9 cellular contexts compared by ENCODE assay signal in the genomic region with DNA sequence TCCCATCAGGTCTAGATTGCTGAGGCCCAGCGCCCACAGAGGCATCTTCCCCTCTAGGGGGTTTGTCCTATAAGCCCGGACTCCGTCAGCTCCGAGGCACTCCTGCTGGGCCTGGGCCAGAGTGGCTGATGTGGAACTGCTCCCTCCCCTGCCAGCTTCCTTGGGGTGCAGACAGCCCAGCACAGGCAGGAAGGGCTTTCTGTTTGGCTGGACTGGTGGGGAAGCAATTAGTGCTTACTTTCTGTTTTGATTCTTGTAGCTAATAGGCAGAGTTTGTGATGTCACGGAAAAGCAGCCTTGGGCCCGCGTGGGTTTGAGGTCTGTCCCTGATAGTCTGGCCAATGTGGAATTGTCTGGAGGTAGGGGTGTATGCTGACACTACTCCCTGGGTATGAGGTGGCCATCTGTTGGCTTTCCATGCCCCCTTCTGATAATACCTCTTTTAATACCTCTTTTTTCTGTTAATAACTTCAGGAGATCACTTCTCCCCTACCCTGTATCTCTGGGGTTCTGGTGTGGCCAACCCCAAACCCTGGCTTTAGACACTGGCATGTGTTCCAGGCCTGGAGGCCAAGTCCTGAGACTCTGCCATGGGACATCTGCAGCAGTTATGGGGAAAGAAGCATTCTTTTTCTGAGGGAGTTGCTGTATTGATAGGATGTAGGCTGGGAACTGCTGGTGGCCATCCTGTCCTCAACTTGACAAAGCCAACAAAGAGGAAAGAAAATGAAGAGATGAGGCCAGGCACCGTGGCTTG.
DNase-seq lines count a peak whose midpoint lies in the region; ATAC-seq, FAIRE-seq and TF ChIP-seq lines count a peak whose summit lies in the region.
"Had no signal": no experiment of that assay in that cellular context is flagged by ENCODE, and none has a peak within 500 bp of the region (broad histone marks: within the 10 kb centered on the region; RNA-seq: fewer than 3 reads in every experiment).

No MANE protein-coding gene starts in this region.

- H3K27me3 ChIP-seq in GM12878 (replicated peaks in 1 of 2; ENCODE audit: control insufficient read depth in 2 of 2, insufficient read depth in 2 of 2, low read length in 1 of 2), result no peaks in the 10 kb centered on the region; a peak in 1 of 4 replicates
- no peaks in the 10 kb centered on the region for H3K27me3 ChIP-seq in vagina

- peaks cover 6% of the 10 kb centered on the region for H3K27me3 Mint-ChIP-seq in activated CD8-positive, alpha-beta memory T cell treated with anti-CD3 and anti-CD28 coated beads, Interleukin-2, amount 10 ng/mL, durations not matched to agents 7 days and 5 days
- H3K27me3 Mint-ChIP-seq in memory B cell, result no peaks in the 10 kb centered on the region
- H3K27me3 Mint-ChIP-seq in effector memory CD8-positive, alpha-beta T cell, result peaks cover 0 to 31% of the 10 kb centered on the region in 2 donors
- H3K27me3 Mint-ChIP-seq: activated naive CD8-positive, alpha-beta T cell had no signal

- H4K20me1 ChIP-seq in GM12878 (ENCODE audit: control insufficient read depth, insufficient read depth), result no peaks in the 10 kb centered on the region

- BruUV-seq in GM12878 (replicated peaks; lab: Mats Ljungman, UMichigan), result no TSS peak

- POLR2A ChIA-PET in GM12878 (lab: Charles Lee), result interaction anchor here (1.2 to 1.7 kb wide), 2 partner anchors 10 to 47 kb away, joined by 5 to 7 read pairs; no protein-coding TSS in a partner anchor

- H3K4me3 ChIP-seq in GM12878, result no peak overlapping the region
- H3K4me3 ChIP-seq in vagina, result peak overlapping the region in 1 of 2 donors; percentile 14

- peaks cover 7% of the 10 kb centered on the region for H3K4me1 Mint-ChIP-seq in activated CD8-positive, alpha-beta memory T cell treated with anti-CD3 and anti-CD28 coated beads, Interleukin-2, amount 10 ng/mL, durations not matched to agents 7 days and 5 days
- peaks cover 15% of the 10 kb centered on the region for H3K4me1 Mint-ChIP-seq in memory B cell
- peaks cover 0 to 13% of the 10 kb centered on the region in 2 donors for H3K4me1 Mint-ChIP-seq in effector memory CD8-positive, alpha-beta T cell (ENCODE audit: low read depth in 2 of 2)

- H3K9me3 Mint-ChIP-seq in activated CD8-positive, alpha-beta memory T cell treated with anti-CD3 and anti-CD28 coated beads, Interleukin-2, amount 10 ng/mL, durations not matched to agents 7 days and 5 days (ENCODE audit: low read depth), result no peaks in the 10 kb centered on the region
- no peaks in the 10 kb centered on the region for H3K9me3 Mint-ChIP-seq in memory B cell
- H3K9me3 Mint-ChIP-seq in effector memory CD8-positive, alpha-beta T cell, result no peaks in the 10 kb centered on the region

- no peak for ATAC-seq in activated CD8-positive, alpha-beta memory T cell treated with anti-CD3 and anti-CD28 coated beads, Interleukin-2, amount 10 ng/mL, durations not matched to agents 7 days and 5 days
- ATAC-seq in GM12878, result peak; percentile 88
- ATAC-seq in memory B cell (ENCODE audit: low read depth), result peak; percentile 76
- ATAC-seq in effector memory CD8-positive, alpha-beta T cell (replicated peaks), result no peak
- ATAC-seq in HG02588 (IDR thresholded peaks at IDR 0.05; ENCODE audit: unreplicated experiment), result no peak

- H2AFZ ChIP-seq in GM12878 (ENCODE audit: control insufficient read depth, low read depth, low read length), result peak overlapping the region; percentile 79

- WGBS in GM12878 (ENCODE audit: insufficient coverage, insufficient replicate concordance, low lambda C conversion rate, missing lambda C conversion rate), result 58% methylated on average over 8 of the region's 8 CpGs

- RAD21 ChIA-PET in GM12878 (lab: Charles Lee; ENCODE audit: unreplicated experiment), result interaction anchor here (0.6 to 1.3 kb wide), 4 partner anchors 15 to 99 kb away, joined by 3 to 6 read pairs (median 4); no protein-coding TSS in a partner anchor

- CTCF ChIA-PET in activated CD8-positive, alpha-beta memory T cell treated with anti-CD3 and anti-CD28 coated beads, Interleukin-2, amount 10 ng/mL, durations not matched to agents 7 days and 5 days (lab: Charles Lee), result no interaction called here
- CTCF ChIA-PET in GM12878 (lab: Yijun Ruan, JAX), result interaction anchor here (1.8 kb wide), 2 partner anchors 10 to 260 kb away, joined by 3 to 4 read pairs; no protein-coding TSS in a partner anchor

- peaks cover 7% of the 10 kb centered on the region for H3K4me1 ChIP-seq in GM12878 (ENCODE audit: control insufficient read depth, insufficient read depth, low read length)
- H3K4me1 ChIP-seq in vagina, result peaks cover 47% of the 10 kb centered on the region

- no peak overlapping the region for H3K9ac ChIP-seq in GM12878 (ENCODE audit: control insufficient read depth, insufficient read depth, low read length)

- FAIRE-seq in GM12878 (lab: Jason Lieb, UNC), result no peak

- no peaks in the 10 kb centered on the region for H3K79me2 ChIP-seq in GM12878 (ENCODE audit: control insufficient read depth, insufficient read depth, low read length)

- TF ChIP-seq EP300 in GM12878 (IDR thresholded peaks at IDR 0.05; ENCODE audit: borderline replicate concordance in 1 of 2, control insufficient read depth in 1 of 2, low read depth in 2 of 2, low read length in 2 of 2), result no peak

- no peak for TF ChIP-seq RAD21 in GM12878 (IDR thresholded peaks at IDR 0.05; ENCODE audit: insufficient read depth, low read depth, low read length)

- no peak overlapping the region for H3K27ac Mint-ChIP-seq in activated CD8-positive, alpha-beta memory T cell treated with anti-CD3 and anti-CD28 coated beads, Interleukin-2, amount 10 ng/mL, durations not matched to agents 7 days and 5 days
- H3K27ac Mint-ChIP-seq in memory B cell, result peak overlapping the region; percentile 15
- H3K27ac Mint-ChIP-seq in effector memory CD8-positive, alpha-beta T cell, result peak overlapping the region in 1 of 2 donors; percentile 38
- H3K27ac Mint-ChIP-seq: activated naive CD8-positive, alpha-beta T cell had no signal

- H3K27ac ChIP-seq in GM12878 (ENCODE audit: control insufficient read depth, insufficient read depth) (no peak overlapping the region), vagina (peak overlapping the region; percentile 59)

- H3K36me3 Mint-ChIP-seq in activated CD8-positive, alpha-beta memory T cell treated with anti-CD3 and anti-CD28 coated beads, Interleukin-2, amount 10 ng/mL, durations not matched to agents 7 days and 5 days, result no peaks in the 10 kb centered on the region
- no peaks in the 10 kb centered on the region for H3K36me3 Mint-ChIP-seq in memory B cell
- H3K36me3 Mint-ChIP-seq in effector memory CD8-positive, alpha-beta T cell (ENCODE audit: insufficient read depth), result no peaks in the 10 kb centered on the region

- H3K9me3 ChIP-seq in GM12878 (replicated peaks; ENCODE audit: control insufficient read depth, insufficient read depth, low read length) (no peaks in the 10 kb centered on the region), vagina (no peaks in the 10 kb centered on the region)

- no peak for TF ChIP-seq CTCF in GM12878 (IDR thresholded peaks at IDR 0.05 in 2 of 3, conservative IDR thresholded peaks at IDR 0.05 in 1 of 3; ENCODE audit: control insufficient read depth in 2 of 3, extremely low read depth in 1 of 3, insufficient read depth in 1 of 3, low read depth in 3 of 3, low read length in 3 of 3)
- no peak for TF ChIP-seq CTCF in vagina (IDR thresholded peaks at IDR 0.05)

- H3K36me3 ChIP-seq in GM12878 (ENCODE audit: control insufficient read depth in 2 of 2, insufficient read depth in 2 of 2, low read length in 1 of 2), result no peaks in the 10 kb centered on the region
- no peaks in the 10 kb centered on the region for H3K36me3 ChIP-seq in vagina

- TF ChIP-seq POLR2A in GM12878 (IDR thresholded peaks at IDR 0.05; ENCODE audit: low read depth, low read length), result no peak
- TF ChIP-seq POLR2A in vagina (IDR thresholded peaks at IDR 0.05), result no peak

- DNase-seq in activated CD8-positive, alpha-beta memory T cell treated with anti-CD3 and anti-CD28 coated beads, Interleukin-2, amount 10 ng/mL, durations not matched to agents 7 days and 5 days, result peak; percentile 43
- no peak for DNase-seq in activated CD8-positive, alpha-beta memory T cell treated with anti-CD3 and anti-CD28 coated beads, Interleukin-2, amount 50 U/mL, for 4 hours
- DNase-seq in GM12878 (ENCODE audit: low read depth, low spot score) (peak; percentile 32), memory B cell (ENCODE audit: low spot score in 2 of 2) (no peak), vagina (ENCODE audit: extremely low spot score in 2 of 2) (no peak), NCI-H187 treated with DMSO at 0.1 percent for 48 hours (lab: John Stamatoyannopoulos, UW) (no peak)
- no peak for DNase-seq in effector memory CD8-positive, alpha-beta T cell

- no peak overlapping the region for H3K4me3 Mint-ChIP-seq in activated CD8-positive, alpha-beta memory T cell treated with anti-CD3 and anti-CD28 coated beads, Interleukin-2, amount 10 ng/mL, durations not matched to agents 7 days and 5 days
- peak overlapping the region; percentile 49 for H3K4me3 Mint-ChIP-seq in memory B cell
- no peak overlapping the region for H3K4me3 Mint-ChIP-seq in effector memory CD8-positive, alpha-beta T cell
- H3K4me3 Mint-ChIP-seq: activated naive CD8-positive, alpha-beta T cell had no signal

- in situ Hi-C loops in GM12878 (cut with MboI), result no loop called here

- SMC1A ChIA-PET in GM12878 (lab: Charles Lee; ENCODE audit: uncharacterized antibody, unreplicated experiment), result interaction anchor here (1.1 to 1.2 kb wide), 2 partner anchors 20 to 29 kb away, joined by 3 to 4 read pairs; no protein-coding TSS in a partner anchor

- H3K4me2 ChIP-seq in GM12878 (ENCODE audit: control insufficient read depth, insufficient read depth), result peak overlapping the region; percentile 51; the same call in 1 of the 2 replicates

- intact Hi-C loops in GM12878 (cut with micrococcal nuclease; ENCODE audit: unreplicated experiment), result no loop called here
- intact Hi-C loops in vagina (cut with DNase I), result no loop called here

TF ChIP-seq in GM12878, 131 proteins besides CTCF, POLR2A, EP300 and RAD21 (continues in another document):
- TF ChIP-seq MTA2 (IDR thresholded peaks at IDR 0.05; ENCODE audit: low read depth), result peak; percentile 70
- TF ChIP-seq ESRRA (IDR thresholded peaks at IDR 0.05; ENCODE audit: low read length), result no peak
- TF ChIP-seq BMI1 (IDR thresholded peaks at IDR 0.05; ENCODE audit: borderline replicate concordance), result no peak
- TF ChIP-seq BACH1 (IDR thresholded peaks at IDR 0.05; ENCODE audit: borderline replicate concordance), result no peak
- TF ChIP-seq IKZF2 (IDR thresholded peaks at IDR 0.05), result peak; percentile 41 to 44; a peak in 2 of 4 replicates
- TF ChIP-seq EED (IDR thresholded peaks at IDR 0.05; ENCODE audit: low read depth), result no peak

Comparison
In these comparisons a context has a peak if more than half of its experiments do, and no peak if none do; other contexts are left out.
1. DNase-seq: peak in activated CD8-positive, alpha-beta memory T cell treated with anti-CD3 and anti-CD28 coated beads, Interleukin-2, amount 10 ng/mL, durations not matched to agents 7 days and 5 days (single experiment) and GM12878 (single experiment); none in activated CD8-positive, alpha-beta memory T cell treated with anti-CD3 and anti-CD28 coated beads, Interleukin-2, amount 50 U/mL, for 4 hours (single experiment), memory B cell (0 of 2), vagina (0 of 2), effector memory CD8-positive, alpha-beta T cell (0 of 3) and NCI-H187 treated with DMSO at 0.1 percent for 48 hours (single experiment).
2. ATAC-seq: peak in GM12878 (single experiment) and memory B cell (single experiment); none in activated CD8-positive, alpha-beta memory T cell treated with anti-CD3 and anti-CD28 coated beads, Interleukin-2, amount 10 ng/mL, durations not matched to agents 7 days and 5 days (single experiment), effector memory CD8-positive, alpha-beta T cell (single experiment) and HG02588 (single experiment).